9 cellular contexts compared by ENCODE assay signal in genomic region chr15:80480909-80481308, GRCh38.
A peak's percentile ranks its signal among the peaks of the same experiment; 100 is the strongest.
DNase-seq lines count a peak whose midpoint lies in the region; ATAC-seq, FAIRE-seq and TF ChIP-seq lines count a peak whose summit lies in the region.
"Had no signal": no experiment of that assay in that cellular context is flagged by ENCODE, and none has a peak within 500 bp of the region (broad histone marks: within the 10 kb centered on the region; RNA-seq: fewer than 3 reads in every experiment).

No MANE protein-coding gene starts in this region.

- H3K4me3 ChIP-seq in heart left ventricle (no peak overlapping the region), BE2C (ENCODE audit: low read depth, low read length) (no peak overlapping the region)

- no peak for FAIRE-seq in frontal cortex (lab: Jason Lieb, UNC)

- no peak for TF ChIP-seq CTCF in heart left ventricle (IDR thresholded peaks at IDR 0.05)
- no peak for TF ChIP-seq CTCF in BE2C (IDR thresholded peaks at IDR 0.05; ENCODE audit: low read depth, low read length)
- no peak for TF ChIP-seq CTCF in natural killer cell (IDR thresholded peaks at IDR 0.05)

- ATAC-seq in heart left ventricle (peak; percentile 83 to 94 (median 92)), natural killer cell (no peak)
- ATAC-seq: activated CD4-positive, CD25-positive, alpha-beta regulatory T cell treated with anti-CD3 and anti-CD28 coated beads, Interleukin-2, amount 50 U/mL, for 24 hours had no signal

- in situ Hi-C loops in G401 (cut with HindIII; ENCODE audit: low sequenced_read_pairs), result no loop called here

- H3K4me1 ChIP-seq in heart left ventricle (peaks cover 0 to 39% (median 23%) of the 10 kb centered on the region in 12 donors), BE2C (no peaks in the 10 kb centered on the region)

- no peaks in the 10 kb centered on the region for H3K4me1 Mint-ChIP-seq in natural killer cell

- no peaks in the 10 kb centered on the region for H3K36me3 Mint-ChIP-seq in natural killer cell

- H3K27me3 ChIP-seq in heart left ventricle, result peaks cover 0 to 11% (median 0%) of the 10 kb centered on the region in 9 donors
- H3K27me3 ChIP-seq in BE2C, result no peaks in the 10 kb centered on the region

- H3K27ac Mint-ChIP-seq in natural killer cell, result no peak overlapping the region

- H3K9me3 Mint-ChIP-seq in natural killer cell, result no peaks in the 10 kb centered on the region

- intact Hi-C loops in heart left ventricle (cut with DNase I) (no loop called here), natural killer cell (cut with micrococcal nuclease) (no loop called here)

- 9 to 15% (median 12%) methylated on average over 4 of the region's 4 CpGs for WGBS in heart left ventricle, 4 donors

- no peak for TF ChIP-seq POLR2A in heart left ventricle (IDR thresholded peaks at IDR 0.05)

- H3K9me3 ChIP-seq in heart left ventricle, result peaks cover 0 to 10% (median 0%) of the 10 kb centered on the region in 12 donors
- no peaks in the 10 kb centered on the region for H3K9me3 ChIP-seq in BE2C

- peak overlapping the region in 6 of 12 donors; percentile 33 to 67 (median 41) for H3K27ac ChIP-seq in heart left ventricle

- H3K4me3 Mint-ChIP-seq in natural killer cell, result no peak overlapping the region

- H3K36me3 ChIP-seq in heart left ventricle, result no peaks in the 10 kb centered on the region
- H3K36me3 ChIP-seq in BE2C, result no peaks in the 10 kb centered on the region

- peak; percentile 68 for DNase-seq in G401 (ENCODE audit: low spot score)
- peak; percentile 95 for DNase-seq in amniotic epithelial cell (ENCODE audit: low read depth)
- peak; percentile 53 to 67 (median 65) for DNase-seq in heart left ventricle
- peak; percentile 65 for DNase-seq in renal cortical epithelial cell (ENCODE audit: low read depth)
- no peak for DNase-seq in frontal cortex (ENCODE audit: low spot score in 2 of 2)
- no peak for DNase-seq in BE2C
- DNase-seq in NCI-H345 (lab: John Stamatoyannopoulos, UW), result no peak
- DNase-seq in natural killer cell, result no peak

- no peaks in the 10 kb centered on the region for H3K27me3 Mint-ChIP-seq in natural killer cell (ENCODE audit: low read depth in 2 of 2)

Comparison
In these comparisons a context has a peak if more than half of its experiments do, and no peak if none do; other contexts are left out.
1. DNase-seq: peak in G401 (single experiment), amniotic epithelial cell (single experiment), heart left ventricle (5 of 5) and renal cortical epithelial cell (single experiment); none in frontal cortex (0 of 2), BE2C (single experiment), NCI-H345 (single experiment) and natural killer cell (single experiment).
2. ATAC-seq: peak in heart left ventricle (4 of 4); none in natural killer cell (0 of 3).